ENCODE assay signal across 1 cellular context in the genomic region with DNA sequence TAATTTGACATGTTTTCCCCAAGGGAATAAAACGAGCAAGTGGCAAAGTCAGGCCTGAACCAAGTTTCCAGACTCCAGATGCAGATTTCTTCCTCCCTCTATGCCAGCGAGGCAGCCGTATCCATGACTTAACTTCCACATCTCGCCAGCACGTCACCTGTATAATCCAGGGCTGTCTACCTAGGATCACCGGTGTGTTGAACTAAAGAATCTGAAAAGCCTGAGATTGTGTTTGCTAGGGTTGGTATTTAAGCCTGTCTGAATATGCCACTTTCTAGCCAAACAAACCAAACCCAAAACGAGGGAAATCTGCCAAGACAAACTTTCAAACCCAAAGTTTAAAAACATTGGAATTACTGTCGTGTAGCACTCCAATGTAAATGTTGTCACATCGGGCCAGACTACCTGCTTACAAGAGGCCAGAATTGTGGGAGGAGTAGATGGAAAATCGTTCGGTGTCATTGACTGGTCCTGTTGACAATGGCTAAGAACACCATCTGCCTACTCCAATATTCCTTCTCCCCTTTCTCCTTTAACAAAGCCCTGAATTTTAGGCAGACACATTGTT.
TF ChIP-seq lines count a peak whose summit lies in the region.

No MANE protein-coding gene starts in this region.

TF ChIP-seq in H1, 55 proteins besides CTCF, POLR2A, EP300 and RAD21:
- TF ChIP-seq NRF1 (IDR thresholded peaks at IDR 0.05; ENCODE audit: low read depth, low read length) (no peak), EZH2 (IDR thresholded peaks at IDR 0.05; ENCODE audit: low read depth, low read length, severe bottlenecking) (no peak), E2F6 (IDR thresholded peaks at IDR 0.05) (no peak), CEBPB (IDR thresholded peaks at IDR 0.05; ENCODE audit: low read depth, low read length) (no peak), KDM1A (IDR thresholded peaks at IDR 0.05; ENCODE audit: borderline replicate concordance, low read length) (no peak), POLR2AphosphoS5 (IDR thresholded peaks at IDR 0.05; ENCODE audit: low read depth, low read length) (no peak), BACH1 (IDR thresholded peaks at IDR 0.05; ENCODE audit: low read length) (no peak), POU5F1 (IDR thresholded peaks at IDR 0.05; ENCODE audit: low read depth, low read length) (no peak), GABPA (IDR thresholded peaks at IDR 0.05; ENCODE audit: borderline replicate concordance, insufficient read depth, low read length) (no peak), HDAC2 (IDR thresholded peaks at IDR 0.05; ENCODE audit: borderline replicate concordance in 1 of 2, low read depth in 2 of 2, low read length in 2 of 2) (no peak), SP2 (IDR thresholded peaks at IDR 0.05; ENCODE audit: low read length) (no peak), CTBP2 (IDR thresholded peaks at IDR 0.05; ENCODE audit: borderline replicate concordance, insufficient read depth, insufficient read length, low read length) (no peak), ATF2 (IDR thresholded peaks at IDR 0.05; ENCODE audit: low read length) (no peak), BRCA1 (IDR thresholded peaks at IDR 0.05; ENCODE audit: low read depth, low read length) (no peak), JUN (IDR thresholded peaks at IDR 0.05; ENCODE audit: low read depth, low read length) (no peak)
- TF ChIP-seq, protein P1, sequence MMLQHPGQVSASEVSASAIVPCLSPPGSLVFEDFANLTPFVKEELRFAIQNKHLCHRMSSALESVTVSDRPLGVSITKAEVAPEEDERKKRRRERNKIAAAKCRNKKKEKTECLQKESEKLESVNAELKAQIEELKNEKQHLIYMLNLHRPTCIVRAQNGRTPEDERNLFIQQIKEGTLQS (IDR thresholded peaks at IDR 0.05; ENCODE audit: insufficient read depth, low read depth, low read length) = no peak
